ENCODE assay signal across 16 cellular contexts in genomic region chr3:155088705-155089380, GRCh38. TPM values are rescaled to one million over a fixed set of nuclear protein-coding genes. Genes with fewer than 3 reads are reported as not detected.
DNase-seq lines count a peak whose midpoint lies in the region; ATAC-seq, FAIRE-seq and TF ChIP-seq lines count a peak whose summit lies in the region.
"Had no signal": no experiment of that assay in that cellular context is flagged by ENCODE, and none has a peak within 500 bp of the region (broad histone marks: within the 10 kb centered on the region; RNA-seq: fewer than 3 reads in every experiment).

No MANE protein-coding gene starts in this region.

- no peaks in the 10 kb centered on the region for H3K36me3 ChIP-seq in osteoblast (ENCODE audit: insufficient read depth, low read length)
- H3K36me3 ChIP-seq: BLaER1 had no signal

- FAIRE-seq in G401.6 (lab: Jason Lieb, UNC), result peak; percentile 69
- FAIRE-seq: A549, H54 had no signal

- no peaks in the 10 kb centered on the region for H4K20me1 ChIP-seq in osteoblast (ENCODE audit: insufficient read depth, low read length)
- H4K20me1 ChIP-seq: BLaER1 had no signal

- H3K27me3 ChIP-seq in osteoblast (ENCODE audit: insufficient read depth, low read length), result no peaks in the 10 kb centered on the region

- no peak overlapping the region for H3K4me3 ChIP-seq in osteoblast (ENCODE audit: insufficient read depth, low read length)
- H3K4me3 ChIP-seq: A549, BLaER1, GM23248 had no signal

- peak overlapping the region; percentile 27 for H2AFZ ChIP-seq in osteoblast (ENCODE audit: low read length)
- H2AFZ ChIP-seq: GM23248 had no signal

- no peak overlapping the region for H3K4me2 ChIP-seq in osteoblast (ENCODE audit: insufficient read depth, low read length)
- H3K4me2 ChIP-seq: A549, BLaER1, KMS-11 had no signal

- DNase-seq in amniotic epithelial cell (ENCODE audit: low read depth) (peak; percentile 36), osteoblast (ENCODE audit: insufficient read length, low spot score, missing footprints) (no peak), COLO668 (lab: John Stamatoyannopoulos, UW; ENCODE audit: unreplicated experiment) (no peak), cerebellar cortex (ENCODE audit: low spot score) (no peak), NCI-H82 (lab: John Stamatoyannopoulos, UW) (no peak)
- DNase-seq: AML-193; CD4-positive, CD25-positive, alpha-beta regulatory T cell; DMS79; GF-D8; GM23248 had no signal

- no peak for TF ChIP-seq CTCF in osteoblast (IDR thresholded peaks at IDR 0.05; ENCODE audit: extremely low read depth, low read depth, low read length)

- no peak for ATAC-seq in GM21619 (IDR thresholded peaks at IDR 0.05; ENCODE audit: unreplicated experiment)
- ATAC-seq: A549 had no signal

- no peaks in the 10 kb centered on the region for H3K79me2 ChIP-seq in osteoblast (ENCODE audit: insufficient read depth, low read length)

- H3K27ac ChIP-seq in osteoblast (ENCODE audit: low read depth, low read length), result no peak overlapping the region
- H3K27ac ChIP-seq: A549, BLaER1, GM23248, KMS-11 had no signal

- peaks cover 10% of the 10 kb centered on the region for H3K4me1 ChIP-seq in osteoblast (ENCODE audit: insufficient read depth, low read length)
- H3K4me1 ChIP-seq: A549 had no signal

- H3K9me3 ChIP-seq in osteoblast (ENCODE audit: low read depth, low read length), result no peaks in the 10 kb centered on the region
- H3K9me3 ChIP-seq: A549, BLaER1 had no signal

RNA-seq across cellular contexts. Expression of gene MME, which starts 8.7 kb away (rescaled TPM):
- 102 and 261 TPM in 2 replicates for total RNA-seq in osteoblast
- total RNA-seq: CD4-positive, CD25-positive, alpha-beta regulatory T cell had no signal
